Comparison of ENCODE assay signal across 14 cellular contexts in the genomic region with DNA sequence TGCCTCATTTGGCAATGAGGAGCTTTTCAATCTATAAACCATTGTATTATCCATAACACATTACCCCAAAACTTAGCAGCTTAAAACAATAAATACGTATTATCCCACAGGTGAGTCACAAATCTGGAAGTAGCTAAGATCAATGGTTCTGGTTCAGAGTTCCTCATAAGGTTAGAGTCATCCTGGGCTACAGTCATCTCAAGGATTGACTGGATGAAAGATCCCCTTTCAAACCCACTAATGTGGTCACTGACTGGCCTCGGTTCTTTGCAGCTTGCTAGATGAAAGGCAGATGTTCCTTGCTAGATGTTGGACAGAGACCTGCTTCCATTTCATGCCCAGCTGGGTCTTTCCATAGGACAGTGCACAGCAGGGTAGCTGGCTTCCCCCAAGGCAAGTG. TPM values are rescaled to one million over a fixed set of nuclear protein-coding genes. Genes with fewer than 3 reads are reported as not detected.
DNase-seq lines count a peak whose midpoint lies in the region; TF ChIP-seq lines count a peak whose summit lies in the region.
"Had no signal": no experiment of that assay in that cellular context is flagged by ENCODE, and none has a peak within 500 bp of the region (broad histone marks: within the 10 kb centered on the region; RNA-seq: fewer than 3 reads in every experiment).

No MANE protein-coding gene starts in this region.

- H2AFZ ChIP-seq in neuronal stem cell (ENCODE audit: low read length), result no peak overlapping the region

- CTCF ChIA-PET in activated CD4-positive, alpha-beta T cell treated with anti-CD3 and anti-CD28 coated beads, Interleukin-2, amount 10 ng/mL, durations not matched to agents 7 days and 5 days (lab: Charles Lee), result interaction anchor here (0.6 to 3.5 kb wide), 12 partner anchors 14 to 136 kb away, joined by 3 to 17 read pairs (median 4); no protein-coding TSS in a partner anchor

- H3K14ac ChIP-seq in neuronal stem cell (ENCODE audit: low read length), result no peak overlapping the region

- intact Hi-C loops in activated CD4-positive, alpha-beta T cell treated with anti-CD3 and anti-CD28 coated beads, Interleukin-2, amount 10 ng/mL, durations not matched to agents 24 days and 14 days (cut with micrococcal nuclease), result loop anchor here (1.0 to 2.0 kb wide), 3 partner anchors 83 to 147 kb away; no protein-coding TSS in a partner anchor
- intact Hi-C loops in transverse colon (cut with DNase I; ENCODE audit: low total_unique reads), result no loop called here

- no peak overlapping the region for H3K9ac ChIP-seq in neuronal stem cell (ENCODE audit: low read depth, low read length, poor library complexity)

- no peak for TF ChIP-seq POLR2A in transverse colon (IDR thresholded peaks at IDR 0.05)

- H2BK12ac ChIP-seq in neuronal stem cell (ENCODE audit: low read length), result no peak overlapping the region

- H3K4me3 Mint-ChIP-seq in activated CD4-positive, alpha-beta T cell treated with anti-CD3 and anti-CD28 coated beads, Interleukin-2, amount 10 ng/mL, durations not matched to agents 24 days and 14 days, result no peak overlapping the region
- no peak overlapping the region for H3K4me3 Mint-ChIP-seq in activated CD4-positive, alpha-beta T cell treated with anti-CD3 and anti-CD28 coated beads, Interleukin-2, amount 10 ng/mL, durations not matched to agents 7 days and 5 days
- H3K4me3 Mint-ChIP-seq: activated B cell treated with CpG ODN at 0.5 μM for 24 hours, T-cell had no signal

- H3K36me3 ChIP-seq in transverse colon (peaks cover 0 to 23% (median 4%) of the 10 kb centered on the region in 4 donors), neuronal stem cell (replicated peaks in 1 of 2; ENCODE audit: control insufficient read depth in 2 of 2, insufficient read depth in 2 of 2, low read length in 2 of 2) (peaks cover 0 to 40% of the 10 kb centered on the region in 2 donors)
- H3K36me3 ChIP-seq: ovary had no signal

- H3K27ac Mint-ChIP-seq in activated CD4-positive, alpha-beta T cell treated with anti-CD3 and anti-CD28 coated beads, Interleukin-2, amount 10 ng/mL, durations not matched to agents 24 days and 14 days, result peak overlapping the region; percentile 12
- H3K27ac Mint-ChIP-seq in activated CD4-positive, alpha-beta T cell treated with anti-CD3 and anti-CD28 coated beads, Interleukin-2, amount 10 ng/mL, durations not matched to agents 7 days and 5 days, result no peak overlapping the region
- H3K27ac Mint-ChIP-seq: activated B cell treated with CpG ODN at 0.5 μM for 24 hours, T-cell had no signal

- no peak overlapping the region for H3K4ac ChIP-seq in neuronal stem cell (ENCODE audit: low read length)

- peaks cover 0 to 18% (median 3%) of the 10 kb centered on the region in 4 donors for H3K4me1 ChIP-seq in transverse colon
- H3K4me1 ChIP-seq in neuronal stem cell (ENCODE audit: control insufficient read depth in 2 of 2, insufficient read depth in 1 of 2, low read depth in 1 of 2, low read length in 2 of 2), result no peaks in the 10 kb centered on the region

- POLR2A ChIA-PET in activated CD4-positive, alpha-beta T cell treated with anti-CD3 and anti-CD28 coated beads, Interleukin-2, amount 10 ng/mL, durations not matched to agents 7 days and 5 days (lab: Charles Lee), result no interaction called here

- H4K8ac ChIP-seq in neuronal stem cell (ENCODE audit: low read depth, low read length), result no peak overlapping the region

- no peak overlapping the region for H2BK5ac ChIP-seq in neuronal stem cell (ENCODE audit: low read length)

- 73 to 93% methylated on average over 2 of the region's 2 CpGs for WGBS in transverse colon (ENCODE audit: low coverage in 1 of 2), 2 donors
- WGBS in neuronal stem cell (ENCODE audit: extremely low coverage in 2 of 2, insufficient read length in 2 of 2, insufficient replicate concordance in 1 of 2), 2 donors, result no CpG with 5 or more reads among the region's 2 CpGs

- H3K4me3 ChIP-seq in transverse colon (no peak overlapping the region), neuronal stem cell (ENCODE audit: low read length in 2 of 2) (no peak overlapping the region)
- H3K4me3 ChIP-seq: left lung, ovary had no signal

- no peak overlapping the region for H3K18ac ChIP-seq in neuronal stem cell (ENCODE audit: low read length)

- no peaks in the 10 kb centered on the region for H3K79me1 ChIP-seq in neuronal stem cell (ENCODE audit: low read depth, low read length)

- H4K91ac ChIP-seq in neuronal stem cell (ENCODE audit: low read depth, low read length, poor library complexity), result no peak overlapping the region

- H3K27ac ChIP-seq in transverse colon (no peak overlapping the region), neuronal stem cell (replicated peaks; ENCODE audit: low read length) (no peak overlapping the region)
- H3K27ac ChIP-seq: foreskin keratinocyte, left lung, ovary had no signal

- H3K9me3 ChIP-seq in transverse colon (no peaks in the 10 kb centered on the region), neuronal stem cell (replicated peaks in 1 of 2; ENCODE audit: control insufficient read depth in 2 of 2, insufficient read depth in 1 of 2, low read depth in 1 of 2, low read length in 2 of 2) (peaks cover 0 to 2% of the 10 kb centered on the region in 2 donors)
- H3K9me3 ChIP-seq: left lung, ovary had no signal

- H3K27me3 ChIP-seq in transverse colon, result no peaks in the 10 kb centered on the region
- H3K27me3 ChIP-seq in neuronal stem cell (ENCODE audit: control insufficient read depth in 3 of 3, insufficient read depth in 3 of 3, low read depth in 1 of 3, low read length in 3 of 3), result no peaks in the 10 kb centered on the region
- H3K27me3 ChIP-seq: foreskin keratinocyte, left lung, ovary had no signal

- no peak overlapping the region for H3K23ac ChIP-seq in neuronal stem cell (ENCODE audit: low read depth, low read length, poor library complexity)

- no peak overlapping the region for H2BK15ac ChIP-seq in neuronal stem cell (ENCODE audit: low read length)

- no peak overlapping the region for H2AK5ac ChIP-seq in neuronal stem cell (ENCODE audit: low read depth, low read length)

- H3K36me3 Mint-ChIP-seq in activated CD4-positive, alpha-beta T cell treated with anti-CD3 and anti-CD28 coated beads, Interleukin-2, amount 10 ng/mL, durations not matched to agents 24 days and 14 days (ENCODE audit: low read depth), result peaks cover 18% of the 10 kb centered on the region
- peaks cover 13% of the 10 kb centered on the region for H3K36me3 Mint-ChIP-seq in activated CD4-positive, alpha-beta T cell treated with anti-CD3 and anti-CD28 coated beads, Interleukin-2, amount 10 ng/mL, durations not matched to agents 7 days and 5 days (ENCODE audit: low read depth)

- H3K4me1 Mint-ChIP-seq in activated CD4-positive, alpha-beta T cell treated with anti-CD3 and anti-CD28 coated beads, Interleukin-2, amount 10 ng/mL, durations not matched to agents 24 days and 14 days, result no peaks in the 10 kb centered on the region
- no peaks in the 10 kb centered on the region for H3K4me1 Mint-ChIP-seq in activated CD4-positive, alpha-beta T cell treated with anti-CD3 and anti-CD28 coated beads, Interleukin-2, amount 10 ng/mL, durations not matched to agents 7 days and 5 days

- H2BK120ac ChIP-seq in neuronal stem cell (ENCODE audit: low read depth, low read length), result no peak overlapping the region

- TF ChIP-seq CTCF in transverse colon (IDR thresholded peaks at IDR 0.05), result no peak

- no peak for TF ChIP-seq EP300 in transverse colon (IDR thresholded peaks at IDR 0.05; ENCODE audit: low read depth)

- H3K4me2 ChIP-seq in neuronal stem cell (ENCODE audit: insufficient read depth, low read length, poor library complexity, severe bottlenecking), result no peak overlapping the region

- H3K9me3 Mint-ChIP-seq in activated CD4-positive, alpha-beta T cell treated with anti-CD3 and anti-CD28 coated beads, Interleukin-2, amount 10 ng/mL, durations not matched to agents 24 days and 14 days, result no peaks in the 10 kb centered on the region
- no peaks in the 10 kb centered on the region for H3K9me3 Mint-ChIP-seq in activated CD4-positive, alpha-beta T cell treated with anti-CD3 and anti-CD28 coated beads, Interleukin-2, amount 10 ng/mL, durations not matched to agents 7 days and 5 days
- H3K9me3 Mint-ChIP-seq: activated B cell treated with CpG ODN at 0.5 μM for 24 hours, T-cell had no signal

- no peaks in the 10 kb centered on the region for H3K27me3 Mint-ChIP-seq in activated CD4-positive, alpha-beta T cell treated with anti-CD3 and anti-CD28 coated beads, Interleukin-2, amount 10 ng/mL, durations not matched to agents 24 days and 14 days
- no peaks in the 10 kb centered on the region for H3K27me3 Mint-ChIP-seq in activated CD4-positive, alpha-beta T cell treated with anti-CD3 and anti-CD28 coated beads, Interleukin-2, amount 10 ng/mL, durations not matched to agents 7 days and 5 days
- H3K27me3 Mint-ChIP-seq: activated B cell treated with CpG ODN at 0.5 μM for 24 hours, T-cell had no signal

- in situ Hi-C loops in Caki2 (cut with HindIII; ENCODE audit: low pct_unique_long_range_greater_than_20kb, low sequenced_read_pairs) (no loop called here), transverse colon (cut with MboI; ENCODE audit: low pct_ligation_motif_present in 1 of 4, low pct_unique_long_range_greater_than_20kb in 1 of 4, low sequenced_read_pairs in 3 of 4) (no loop called here)

- no peak for DNase-seq in activated CD4-positive, alpha-beta T cell treated with anti-CD3 and anti-CD28 coated beads, Interleukin-2, amount 10 ng/mL, durations not matched to agents 24 days and 14 days
- no peak for DNase-seq in activated CD4-positive, alpha-beta T cell treated with anti-CD3 and anti-CD28 coated beads, Interleukin-2, amount 10 ng/mL, durations not matched to agents 7 days and 5 days
- peak; percentile 3 for DNase-seq in Caki2 (ENCODE audit: low read depth)
- DNase-seq in LHCN-M2 (ENCODE audit: low read depth), result peak; percentile 39
- peak; percentile 53 for DNase-seq in glomerular visceral epithelial cell (ENCODE audit: extremely low spot score)
- DNase-seq in SW 1271 (lab: John Stamatoyannopoulos, UW), result no peak
- no peak for DNase-seq in transverse colon
- DNase-seq in neuronal stem cell (ENCODE audit: low spot score), result no peak
- DNase-seq: activated B cell treated with CpG ODN at 0.5 μM for 24 hours, foreskin keratinocyte, left lung, NCI-H187 treated with DMSO at 0.1 percent for 48 hours, ovary, T-cell had no signal

RNA-seq across cellular contexts. Expression of a gene that starts 8.1 kb away (rescaled TPM):
- total RNA-seq in activated CD4-positive, alpha-beta T cell treated with anti-CD3 and anti-CD28 coated beads, Interleukin-2, amount 10 ng/mL, durations not matched to agents 24 days and 14 days, result 19.4 and 19.8 TPM in 2 replicates
- total RNA-seq in activated CD4-positive, alpha-beta T cell treated with anti-CD3 and anti-CD28 coated beads, Interleukin-2, amount 10 ng/mL, durations not matched to agents 7 days and 5 days, result 10 to 100 TPM; 15.2 to 19.0 TPM
- 10.3 and 12.0 TPM in 2 replicates for total RNA-seq in Caki2 (2014; rRNA removed; shearing (Covaris generic); ENCODE audit: low replicate concordance)
- total RNA-seq in LHCN-M2 (2014; rRNA removed), result 16.1 and 24.3 TPM in 2 replicates
- 11.0 TPM for polyA plus RNA-seq in LHCN-M2 (2012)
- 10 to 100 TPM; 13.3 to 23.8 (median 17.7) TPM for total RNA-seq in transverse colon
- 16.2 TPM for polyA plus RNA-seq in neuronal stem cell (2013, experiment 1 of 2)
- polyA plus RNA-seq in neuronal stem cell (2013, experiment 2 of 2), result 16.4 TPM

RNA-seq across cellular contexts. Expression of a gene that starts 49.1 kb away (rescaled TPM):
- total RNA-seq in activated CD4-positive, alpha-beta T cell treated with anti-CD3 and anti-CD28 coated beads, Interleukin-2, amount 10 ng/mL, durations not matched to agents 24 days and 14 days, result 5.5 and 5.6 TPM in 2 replicates
- 1 to 10 TPM; 7.1 to 7.2 TPM for total RNA-seq in activated CD4-positive, alpha-beta T cell treated with anti-CD3 and anti-CD28 coated beads, Interleukin-2, amount 10 ng/mL, durations not matched to agents 7 days and 5 days
- total RNA-seq in Caki2 (2014; rRNA removed; shearing (Covaris generic); ENCODE audit: low replicate concordance), result 1.1 and 3.3 TPM in 2 replicates
- total RNA-seq in LHCN-M2 (2014; rRNA removed) (75.5 and 85.0 TPM in 2 replicates), transverse colon (10 to 100 TPM in 1 of 4 donors, 1 to 10 TPM in 3; 1.5 to 69.1 (median 5.5) TPM)
- polyA plus RNA-seq in LHCN-M2 (2012), result 40.8 TPM
- polyA plus RNA-seq in neuronal stem cell (2013, experiment 1 of 2), result 2.0 TPM
- polyA plus RNA-seq in neuronal stem cell (2013, experiment 2 of 2), result 2.0 TPM

RNA-seq across cellular contexts. Expression of a gene that starts 58.0 kb away (rescaled TPM):
- total RNA-seq in activated CD4-positive, alpha-beta T cell treated with anti-CD3 and anti-CD28 coated beads, Interleukin-2, amount 10 ng/mL, durations not matched to agents 24 days and 14 days, result 28.9 and 30.1 TPM in 2 replicates
- total RNA-seq in activated CD4-positive, alpha-beta T cell treated with anti-CD3 and anti-CD28 coated beads, Interleukin-2, amount 10 ng/mL, durations not matched to agents 7 days and 5 days, result 10 to 100 TPM; 47.2 to 57.5 TPM
- total RNA-seq in Caki2 (2014; rRNA removed; shearing (Covaris generic); ENCODE audit: low replicate concordance), result 58.8 and 77.6 TPM in 2 replicates
- total RNA-seq in LHCN-M2 (2014; rRNA removed) (31.2 and 46.0 TPM in 2 replicates), transverse colon (10 to 100 TPM; 32.2 to 74.8 (median 42.0) TPM)
- 31.2 TPM for polyA plus RNA-seq in LHCN-M2 (2012)
- polyA plus RNA-seq in neuronal stem cell (2013, experiment 1 of 2), result 0.13 TPM
- 0.12 TPM for polyA plus RNA-seq in neuronal stem cell (2013, experiment 2 of 2)

RNA-seq across cellular contexts. Expression of a gene that starts 58.1 kb away (rescaled TPM):
- total RNA-seq in activated CD4-positive, alpha-beta T cell treated with anti-CD3 and anti-CD28 coated beads, Interleukin-2, amount 10 ng/mL, durations not matched to agents 24 days and 14 days, result 25.1 and 30.0 TPM in 2 replicates
- total RNA-seq in activated CD4-positive, alpha-beta T cell treated with anti-CD3 and anti-CD28 coated beads, Interleukin-2, amount 10 ng/mL, durations not matched to agents 7 days and 5 days, result 10 to 100 TPM; 35.7 to 46.6 TPM
- total RNA-seq in Caki2 (2014; rRNA removed; shearing (Covaris generic); ENCODE audit: low replicate concordance), result 19.4 and 26.5 TPM in 2 replicates
- 24.5 and 32.5 TPM in 2 replicates for total RNA-seq in LHCN-M2 (2014; rRNA removed)
- polyA plus RNA-seq in LHCN-M2 (2012), result 5.9 TPM
- total RNA-seq in transverse colon, result 10 to 100 TPM; 30.0 to 91.1 (median 55.1) TPM
- polyA plus RNA-seq in neuronal stem cell (2013, experiment 1 of 2), result 0.06 TPM
- polyA plus RNA-seq in neuronal stem cell (2013, experiment 2 of 2), result 0.10 TPM

Comparison
In these comparisons a context has a peak if more than half of its experiments do, and no peak if none do; other contexts are left out.
1. DNase-seq: peak in Caki2 (single experiment), LHCN-M2 (single experiment) and glomerular visceral epithelial cell (single experiment); none in activated CD4-positive, alpha-beta T cell treated with anti-CD3 and anti-CD28 coated beads, Interleukin-2, amount 10 ng/mL, durations not matched to agents 24 days and 14 days (single experiment), activated CD4-positive, alpha-beta T cell treated with anti-CD3 and anti-CD28 coated beads, Interleukin-2, amount 10 ng/mL, durations not matched to agents 7 days and 5 days (single experiment), SW 1271 (0 of 2), transverse colon (single experiment) and neuronal stem cell (single experiment).